Comparison of ENCODE assay signal across 15 cellular contexts in the genomic region with DNA sequence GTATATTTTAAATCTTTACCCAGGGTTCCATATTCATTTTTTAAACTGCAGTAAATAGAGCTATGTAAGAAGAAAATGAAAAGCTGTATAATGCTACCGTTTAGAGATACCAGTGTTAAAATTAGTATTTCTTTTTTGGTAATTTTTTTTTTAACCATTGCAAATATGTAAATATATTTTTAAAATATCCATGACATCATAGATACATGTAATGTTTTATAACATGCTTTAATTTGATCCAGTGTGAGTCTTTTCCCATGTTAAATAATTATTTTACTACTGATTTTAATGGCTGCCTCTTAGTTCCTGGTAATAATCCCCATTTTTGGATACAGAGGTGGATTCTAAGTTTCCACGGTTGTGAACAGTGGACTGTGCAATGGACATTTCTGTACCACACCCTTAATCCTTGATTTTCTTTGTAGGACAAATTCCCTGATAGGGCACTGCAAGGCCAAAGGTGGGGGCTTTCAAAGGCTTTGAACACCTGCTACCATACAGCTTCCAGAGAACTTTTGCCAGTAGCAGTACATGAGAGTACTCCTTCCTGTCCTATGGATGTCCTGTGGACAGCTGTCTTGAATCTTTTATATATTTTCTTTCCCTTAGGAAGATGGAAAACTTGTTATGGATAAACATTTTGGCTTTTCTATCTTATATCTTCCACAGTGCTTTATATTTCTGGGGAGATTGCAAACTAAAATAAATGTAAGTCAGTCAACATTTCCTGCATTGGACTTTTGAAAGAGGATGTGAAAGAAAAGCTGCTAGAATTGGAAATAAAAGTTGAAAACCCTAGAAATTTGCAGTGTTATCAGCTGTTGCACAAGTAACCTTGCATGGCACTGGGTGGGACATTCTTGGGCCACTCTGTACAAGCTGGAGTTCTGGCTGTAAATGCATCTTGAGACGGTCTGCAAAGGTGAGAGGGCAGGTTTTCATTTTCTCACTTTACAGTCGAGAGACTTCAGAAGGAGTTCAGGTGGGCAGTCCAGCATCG. TPM values are rescaled to one million over a fixed set of nuclear protein-coding genes. Genes with fewer than 3 reads are reported as not detected.
DNase-seq lines count a peak whose midpoint lies in the region; ATAC-seq and TF ChIP-seq lines count a peak whose summit lies in the region.
"Had no signal": no experiment of that assay in that cellular context is flagged by ENCODE, and none has a peak within 500 bp of the region (broad histone marks: within the 10 kb centered on the region; RNA-seq: fewer than 3 reads in every experiment).

No MANE protein-coding gene starts in this region.

- H3K36me3 ChIP-seq in H7 (replicated peaks; ENCODE audit: control insufficient read depth, insufficient read depth, low read length) (no peaks in the 10 kb centered on the region), tibial nerve (peaks cover 0 to 5% (median 0%) of the 10 kb centered on the region in 3 donors)
- H3K36me3 ChIP-seq: gastrocnemius medialis, ovary had no signal

- TF ChIP-seq CTCF in nephron (IDR thresholded peaks at IDR 0.05; ENCODE audit: unreplicated experiment in 3 of 3) (no peak), tibial nerve (IDR thresholded peaks at IDR 0.05) (no peak)

- H3K4me1 Mint-ChIP-seq in nephron = peaks cover 50% of the 10 kb centered on the region

- no peaks in the 10 kb centered on the region for H3K27me3 ChIP-seq in H7 (ENCODE audit: control insufficient read depth, insufficient read depth, low read length)
- H3K27me3 ChIP-seq in tibial nerve = no peaks in the 10 kb centered on the region
- H3K27me3 ChIP-seq: gastrocnemius medialis, ovary had no signal

- no peaks in the 10 kb centered on the region for H3K9me3 Mint-ChIP-seq in nephron
- H3K9me3 Mint-ChIP-seq: CD8-positive, alpha-beta T cell had no signal

- H3K9me3 ChIP-seq in tibial nerve = no peaks in the 10 kb centered on the region
- H3K9me3 ChIP-seq: gastrocnemius medialis, left ventricle myocardium inferior, ovary had no signal

- TF ChIP-seq EP300 in tibial nerve (IDR thresholded peaks at IDR 0.05) = no peak

- H3K4me3 ChIP-seq in H7 (ENCODE audit: insufficient read depth, low read depth, low read length) = no peak overlapping the region
- H3K4me3 ChIP-seq in tibial nerve = no peak overlapping the region
- H3K4me3 ChIP-seq: gastrocnemius medialis, left ventricle myocardium inferior, ovary had no signal

- H3K4me3 Mint-ChIP-seq in nephron = no peak overlapping the region
- H3K4me3 Mint-ChIP-seq: activated naive CD8-positive, alpha-beta T cell treated with anti-CD3 and anti-CD28 coated beads, Interleukin-2, amount 50 U/mL, for 24 hours; CD8-positive, alpha-beta T cell had no signal

- no peaks in the 10 kb centered on the region for H3K27me3 Mint-ChIP-seq in nephron (ENCODE audit: low read depth)
- H3K27me3 Mint-ChIP-seq: activated naive CD8-positive, alpha-beta T cell treated with anti-CD3 and anti-CD28 coated beads, Interleukin-2, amount 50 U/mL, for 24 hours had no signal

- no peak overlapping the region for H3K27ac ChIP-seq in tibial nerve
- H3K27ac ChIP-seq: left ventricle myocardium inferior, ovary had no signal

- H3K36me3 Mint-ChIP-seq in nephron (ENCODE audit: low read depth) = peaks cover 40% of the 10 kb centered on the region

- ATAC-seq in GM18907 (IDR thresholded peaks at IDR 0.05; ENCODE audit: unreplicated experiment) (peak; percentile 39), GM21786 (IDR thresholded peaks at IDR 0.05; ENCODE audit: unreplicated experiment) (peak; percentile 40), HG03460 (IDR thresholded peaks at IDR 0.05; ENCODE audit: unreplicated experiment) (peak; percentile 37)
- ATAC-seq: activated naive CD8-positive, alpha-beta T cell treated with anti-CD3 and anti-CD28 coated beads, Interleukin-2, amount 50 U/mL, for 24 hours; CD8-positive, alpha-beta T cell; gastrocnemius medialis had no signal

- no peak for DNase-seq in COLO829 (ENCODE audit: low spot score)
- no peak for DNase-seq in NCI-H1105 (lab: John Stamatoyannopoulos, UW)
- no peak for DNase-seq in H7
- no peak for DNase-seq in tibial nerve (ENCODE audit: low spot score in 2 of 2)
- DNase-seq: activated CD8-positive, alpha-beta memory T cell treated with anti-CD3 and anti-CD28 coated beads for 24 hours; activated naive CD8-positive, alpha-beta T cell treated with anti-CD3 and anti-CD28 coated beads, Interleukin-2, amount 50 U/mL, for 24 hours; CD8-positive, alpha-beta T cell; gastrocnemius medialis; left ventricle myocardium inferior; NCI-H526 treated with DMSO at 0.1 percent for 48 hours; ovary had no signal

- peak overlapping the region in 2 of 3 experiments; percentile 5 to 21 for H3K27ac Mint-ChIP-seq in nephron
- H3K27ac Mint-ChIP-seq: activated naive CD8-positive, alpha-beta T cell treated with anti-CD3 and anti-CD28 coated beads, Interleukin-2, amount 50 U/mL, for 24 hours; CD8-positive, alpha-beta T cell had no signal

- peaks cover 0 to 49% (median 9%) of the 10 kb centered on the region in 4 donors for H3K4me1 ChIP-seq in tibial nerve

- WGBS in tibial nerve, 2 donors = 76 to 82% methylated on average over 5 of the region's 5 CpGs

- TF ChIP-seq POLR2A in tibial nerve (IDR thresholded peaks at IDR 0.05) = no peak

RNA-seq across cellular contexts. Expression of a gene that starts 46.8 kb away (rescaled TPM):
- 20.8 and 31.6 TPM in 2 replicates for total RNA-seq in H7 (2014; rRNA removed; shearing (Covaris generic))
- total RNA-seq in tibial nerve = 100 to 1,000 TPM in 3 of 4 donors, 10 to 100 TPM in 1; 88.7 to 119 (median 110) TPM
